Comparison of ENCODE assay signal across 8 cellular contexts in genomic region chr19:49642488-49643035, GRCh38. TPM values are rescaled to one million over a fixed set of nuclear protein-coding genes. Genes with fewer than 3 reads are reported as not detected.
DNase-seq lines count a peak whose midpoint lies in the region; ATAC-seq and TF ChIP-seq lines count a peak whose summit lies in the region.

No MANE protein-coding gene starts in this region.

- H3K9me3 ChIP-seq in Karpas-422 (ENCODE audit: low read length) = no peaks in the 10 kb centered on the region
- no peaks in the 10 kb centered on the region for H3K9me3 ChIP-seq in naive thymus-derived CD4-positive, alpha-beta T cell (ENCODE audit: control insufficient read depth in 2 of 3, low read length in 3 of 3)

- H3K4me1 Mint-ChIP-seq in naive thymus-derived CD4-positive, alpha-beta T cell = peaks cover 59 to 75% (median 68%) of the 10 kb centered on the region in 7 donors

- H3K9ac ChIP-seq in Karpas-422 (ENCODE audit: low read length) = peak overlapping the region; percentile 87

- H3K27me3 Mint-ChIP-seq in naive thymus-derived CD4-positive, alpha-beta T cell = peaks cover 0 to 6% (median 0%) of the 10 kb centered on the region in 5 donors

- peaks cover 0 to 9% (median 0%) of the 10 kb centered on the region in 5 donors for H3K36me3 Mint-ChIP-seq in naive thymus-derived CD4-positive, alpha-beta T cell

- peak overlapping the region; percentile 86 to 98 (median 92) for H3K4me3 Mint-ChIP-seq in naive thymus-derived CD4-positive, alpha-beta T cell

- H3K9me3 Mint-ChIP-seq in naive thymus-derived CD4-positive, alpha-beta T cell = no peaks in the 10 kb centered on the region

- TF ChIP-seq CTCF in BJ (IDR thresholded peaks at IDR 0.05; ENCODE audit: insufficient read depth, low read depth, low read length) = no peak
- no peak for TF ChIP-seq CTCF in choroid plexus epithelial cell (conservative IDR thresholded peaks at IDR 0.05; ENCODE audit: low read depth, low read length)

- DNase-seq in BJ (ENCODE audit: low read depth) (no peak), Karpas-422 (peak; percentile 71), choroid plexus epithelial cell (ENCODE audit: low read depth) (no peak), NCI-H1105 treated with DMSO at 0.1 percent for 48 hours (lab: John Stamatoyannopoulos, UW) (no peak), SW 1271 (lab: John Stamatoyannopoulos, UW) (no peak), GF-D8 (lab: John Stamatoyannopoulos, UW) (no peak), NCI-H1105 (lab: John Stamatoyannopoulos, UW) (no peak)
- DNase-seq in naive thymus-derived CD4-positive, alpha-beta T cell = no peak

- H3K27me3 ChIP-seq in BJ (ENCODE audit: control insufficient read depth, insufficient read depth, low read length) = no peaks in the 10 kb centered on the region
- H3K27me3 ChIP-seq in Karpas-422 (ENCODE audit: low read length) = no peaks in the 10 kb centered on the region
- H3K27me3 ChIP-seq in naive thymus-derived CD4-positive, alpha-beta T cell (ENCODE audit: control insufficient read depth in 2 of 2, insufficient read depth in 2 of 2, low read length in 2 of 2) = no peaks in the 10 kb centered on the region

- no peaks in the 10 kb centered on the region for H3K9me2 ChIP-seq in Karpas-422 (replicated peaks; ENCODE audit: insufficient read depth, low read length)

- intact Hi-C loops in naive thymus-derived CD4-positive, alpha-beta T cell (cut with micrococcal nuclease) = loop anchor here (1.0 to 10.0 kb wide), 7 partner anchors 23 to 1175 kb away; partner anchors contain the start of genes BCL2L12 (in 1 of the 2), C19orf73 (in 1 of the 2), CYTH2 (in 1 of the 2) and DBP (in 1 of the 2)

- H3K36me3 ChIP-seq in BJ (ENCODE audit: control insufficient read depth, insufficient read depth, low read length) = peaks cover 23% of the 10 kb centered on the region
- H3K36me3 ChIP-seq in Karpas-422 (ENCODE audit: insufficient read depth, low read length) = no peaks in the 10 kb centered on the region; the same call in 1 of the 2 replicates
- H3K36me3 ChIP-seq in naive thymus-derived CD4-positive, alpha-beta T cell (ENCODE audit: control insufficient read depth in 2 of 3, insufficient read depth in 3 of 3, low read length in 3 of 3) = peaks cover 0 to 32% (median 0%) of the 10 kb centered on the region in 3 experiments

- POLR2A ChIA-PET in BJ (lab: Charles Lee) = interaction anchor here (0.6 to 1.0 kb wide), 4 partner anchors 17 to 155 kb away, joined by 3 to 5 read pairs (median 4); no protein-coding TSS in a partner anchor
- POLR2A ChIA-PET in naive thymus-derived CD4-positive, alpha-beta T cell (lab: Charles Lee) = interaction anchor here (0.5 to 11.1 kb wide), 17 partner anchors 8 to 506 kb away, joined by 3 to 187 read pairs (median 4); partner anchors contain the start of genes AP2A1, BCL2L12, CD37 and IRF3

- H4K20me1 ChIP-seq in Karpas-422 (ENCODE audit: insufficient read depth, low read depth, low read length) = peaks cover 34% of the 10 kb centered on the region

- H3K4me1 ChIP-seq in Karpas-422 (ENCODE audit: low read length) = peaks cover 34% of the 10 kb centered on the region
- peaks cover 27 to 40% of the 10 kb centered on the region in 2 donors for H3K4me1 ChIP-seq in naive thymus-derived CD4-positive, alpha-beta T cell (ENCODE audit: control insufficient read depth in 2 of 2, insufficient read depth in 2 of 2, low read length in 2 of 2)

- peaks cover 42% of the 10 kb centered on the region for H3K79me2 ChIP-seq in Karpas-422 (ENCODE audit: low read length)

- H3K4me3 ChIP-seq in BJ (ENCODE audit: low read depth, low read length) = peak overlapping the region; percentile 71
- H3K4me3 ChIP-seq in Karpas-422 (ENCODE audit: low read length) = peak overlapping the region; percentile 78
- peak overlapping the region; percentile 97 for H3K4me3 ChIP-seq in choroid plexus epithelial cell (ENCODE audit: low read depth, low read length)
- H3K4me3 ChIP-seq in naive thymus-derived CD4-positive, alpha-beta T cell (ENCODE audit: low read length) = peak overlapping the region; percentile 66

- peak overlapping the region; percentile 93 for H3K4me2 ChIP-seq in Karpas-422 (ENCODE audit: low read depth, low read length, poor library complexity, severe bottlenecking)

- CTCF ChIA-PET in BJ (lab: Yijun Ruan, JAX) = interaction anchor here (2.0 kb wide), 2 partner anchors 30 to 72 kb away, joined by 6 to 9 read pairs; no protein-coding TSS in a partner anchor
- CTCF ChIA-PET in naive thymus-derived CD4-positive, alpha-beta T cell (lab: Charles Lee) = interaction anchor here (0.6 to 1.4 kb wide), 3 partner anchors 30 to 1084 kb away, joined by 4 to 5 read pairs (median 5); no protein-coding TSS in a partner anchor

- H3K27ac ChIP-seq in Karpas-422 (ENCODE audit: low read length) = peak overlapping the region; percentile 63
- H3K27ac ChIP-seq in naive thymus-derived CD4-positive, alpha-beta T cell (ENCODE audit: low read depth, low read length) = peak overlapping the region; percentile 99

- H3K27ac Mint-ChIP-seq in naive thymus-derived CD4-positive, alpha-beta T cell = peak overlapping the region; percentile 91 to 99 (median 95)

- ATAC-seq in naive thymus-derived CD4-positive, alpha-beta T cell = no peak

- H2AFZ ChIP-seq in Karpas-422 (ENCODE audit: low read length) = no peak overlapping the region

RNA-seq across cellular contexts. Expression of gene SCAF1, which starts 0.6 kb away (rescaled TPM):
- 2.8 and 3.4 TPM in 2 replicates for polyA plus RNA-seq in BJ (2011; rRNA removed)
- polyA minus RNA-seq in BJ (2011; rRNA and poly(A)+ RNA removed) = 1.7 and 2.3 TPM in 2 replicates
- total RNA-seq in Karpas-422 (2014; rRNA removed; shearing (Covaris generic); ENCODE audit: low replicate concordance) = 8.3 and 19.6 TPM in 2 replicates
- total RNA-seq in naive thymus-derived CD4-positive, alpha-beta T cell = 10 to 100 TPM; 35.0 to 74.9 (median 48.8) TPM
- 1 to 10 TPM; 1.4 to 3.7 TPM for polyA plus RNA-seq in naive thymus-derived CD4-positive, alpha-beta T cell

RNA-seq across cellular contexts. Expression of gene RRAS, which starts 2.6 kb away (rescaled TPM):
- 117 and 186 TPM in 2 replicates for polyA plus RNA-seq in BJ (2011; rRNA removed)
- polyA minus RNA-seq in BJ (2011; rRNA and poly(A)+ RNA removed) = 70.9 and 78.5 TPM in 2 replicates
- 0.22 and 1.8 TPM in 2 replicates for total RNA-seq in Karpas-422 (2014; rRNA removed; shearing (Covaris generic); ENCODE audit: low replicate concordance)
- total RNA-seq in naive thymus-derived CD4-positive, alpha-beta T cell = 10 to 100 TPM; 11.0 to 18.6 (median 13.8) TPM
- polyA plus RNA-seq in naive thymus-derived CD4-positive, alpha-beta T cell = 10 to 100 TPM; 31.8 to 37.0 TPM

RNA-seq across cellular contexts. Expression of gene IRF3, which starts 23.1 kb away (rescaled TPM):
- 47.5 and 68.5 TPM in 2 replicates for polyA plus RNA-seq in BJ (2011; rRNA removed)
- 19.2 and 32.7 TPM in 2 replicates for polyA minus RNA-seq in BJ (2011; rRNA and poly(A)+ RNA removed)
- total RNA-seq in Karpas-422 (2014; rRNA removed; shearing (Covaris generic); ENCODE audit: low replicate concordance) = 78.2 and 293 TPM in 2 replicates
- total RNA-seq in naive thymus-derived CD4-positive, alpha-beta T cell = 100 to 1,000 TPM; 176 to 346 (median 212) TPM
- 10 to 100 TPM; 55.5 to 80.7 TPM for polyA plus RNA-seq in naive thymus-derived CD4-positive, alpha-beta T cell

RNA-seq across cellular contexts. Expression of gene BCL2L12, which starts 23.2 kb away (rescaled TPM):
- polyA plus RNA-seq in BJ (2011; rRNA removed) = 14.2 and 21.5 TPM in 2 replicates
- 8.5 and 9.5 TPM in 2 replicates for polyA minus RNA-seq in BJ (2011; rRNA and poly(A)+ RNA removed)
- 25.6 and 35.4 TPM in 2 replicates for total RNA-seq in Karpas-422 (2014; rRNA removed; shearing (Covaris generic); ENCODE audit: low replicate concordance)
- total RNA-seq in naive thymus-derived CD4-positive, alpha-beta T cell = 10 to 100 TPM; 11.3 to 57.2 (median 22.6) TPM
- polyA plus RNA-seq in naive thymus-derived CD4-positive, alpha-beta T cell = 10 to 100 TPM; 11.4 to 14.8 TPM

RNA-seq across cellular contexts. Expression of gene PRMT1, which starts 34.5 kb away (rescaled TPM):
- polyA plus RNA-seq in BJ (2011; rRNA removed) = 269 and 372 TPM in 2 replicates
- polyA minus RNA-seq in BJ (2011; rRNA and poly(A)+ RNA removed) = 216 and 405 TPM in 2 replicates
- total RNA-seq in Karpas-422 (2014; rRNA removed; shearing (Covaris generic); ENCODE audit: low replicate concordance) = 293 and 522 TPM in 2 replicates
- 100 to 1,000 TPM in 1 of 5 experiments, 10 to 100 TPM in 4; 73.1 to 169 (median 95.3) TPM for total RNA-seq in naive thymus-derived CD4-positive, alpha-beta T cell
- polyA plus RNA-seq in naive thymus-derived CD4-positive, alpha-beta T cell = 100 to 1,000 TPM; 126 to 145 TPM
